15 cellular contexts compared by ENCODE assay signal in genomic region chr6:25960689-25961088, GRCh38. TPM values are rescaled to one million over a fixed set of nuclear protein-coding genes. Genes with fewer than 3 reads are reported as not detected.
DNase-seq lines count a peak whose midpoint lies in the region; ATAC-seq and TF ChIP-seq lines count a peak whose summit lies in the region.
"Had no signal": no experiment of that assay in that cellular context is flagged by ENCODE, and none has a peak within 500 bp of the region (broad histone marks: within the 10 kb centered on the region; RNA-seq: fewer than 3 reads in every experiment).

No MANE protein-coding gene starts in this region.

- H3K4me1 ChIP-seq in CD4-positive, alpha-beta memory T cell (ENCODE audit: insufficient read depth, low read length) = peaks cover 66% of the 10 kb centered on the region

- H3K9me3 ChIP-seq in CD4-positive, alpha-beta memory T cell (ENCODE audit: control insufficient read depth in 1 of 2, low read length in 2 of 2) = no peaks in the 10 kb centered on the region
- H3K9me3 ChIP-seq in T-helper 17 cell (ENCODE audit: control insufficient read depth, low read length, poor library complexity, severe bottlenecking) = no peaks in the 10 kb centered on the region
- H3K9me3 ChIP-seq: MG63, Peyer's patch had no signal

- peak in 1 of 5 donors; percentile 47 for DNase-seq in CD4-positive, alpha-beta memory T cell
- DNase-seq in T-helper 17 cell (no peak), CD14-positive monocyte (ENCODE audit: low spot score) (no peak), HT-29 (ENCODE audit: low spot score) (no peak), NCI-H510A treated with DMSO at 0.1 percent for 48 hours (lab: John Stamatoyannopoulos, UW) (no peak)
- peak; percentile 42 to 45 for DNase-seq in stimulated activated CD4-positive, alpha-beta T cell treated with anti-CD3 and anti-CD28 coated beads, Interleukin-15, amount 100 ng/mL, for 48 hours (ENCODE audit: low read depth in 2 of 2)
- DNase-seq: AML-193, GOT3, hypothalamus, MG63, Peyer's patch had no signal

- intact Hi-C loops in CD4-positive, alpha-beta memory T cell (cut with micrococcal nuclease) = loop anchor here (5.0 kb wide), 1 partner anchor 1172 kb away; a partner anchor contains a TSS
- intact Hi-C loops in CD14-positive monocyte (cut with micrococcal nuclease) = loop anchor here in 1 of 2 donors (10.0 kb wide), 1 partner anchor 64 kb away; a partner anchor contains a TSS

- H3K27ac Mint-ChIP-seq in CD4-positive, alpha-beta memory T cell = peak overlapping the region; percentile 92 to 100 (median 99)
- H3K27ac Mint-ChIP-seq in T-helper 17 cell (peak overlapping the region; percentile 98), CD14-positive monocyte (no peak overlapping the region)
- peak overlapping the region; percentile 98 for H3K27ac Mint-ChIP-seq in activated naive CD8-positive, alpha-beta T cell

- no peaks in the 10 kb centered on the region for H3K36me3 ChIP-seq in CD4-positive, alpha-beta memory T cell (ENCODE audit: insufficient read depth, low read length)

- H3K27ac ChIP-seq in CD4-positive, alpha-beta memory T cell (ENCODE audit: low read depth, low read length) = peak overlapping the region; percentile 92

- ATAC-seq in T-helper 17 cell (no peak), HG03280 (IDR thresholded peaks at IDR 0.05; ENCODE audit: unreplicated experiment) (no peak)

- TF ChIP-seq CTCF in CD14-positive monocyte (IDR thresholded peaks at IDR 0.05) = no peak

- POLR2A ChIA-PET in CD4-positive, alpha-beta memory T cell (lab: Charles Lee; ENCODE audit: partially characterized antibody) = interaction anchor here (0.8 to 3.8 kb wide), 9 partner anchors 12 to 162 kb away, joined by 3 to 27 read pairs (median 5); a partner anchor contains a TSS

- H3K36me3 Mint-ChIP-seq in CD4-positive, alpha-beta memory T cell = peaks cover 10 to 12% of the 10 kb centered on the region in 2 donors
- H3K36me3 Mint-ChIP-seq in T-helper 17 cell (ENCODE audit: low read depth) = peaks cover 7% of the 10 kb centered on the region
- H3K36me3 Mint-ChIP-seq in activated naive CD8-positive, alpha-beta T cell = peaks cover 4% of the 10 kb centered on the region
- peaks cover 12 to 14% of the 10 kb centered on the region in 2 donors for H3K36me3 Mint-ChIP-seq in CD14-positive monocyte

- no peaks in the 10 kb centered on the region for H3K27me3 Mint-ChIP-seq in CD4-positive, alpha-beta memory T cell
- H3K27me3 Mint-ChIP-seq in T-helper 17 cell (no peaks in the 10 kb centered on the region), CD14-positive monocyte (ENCODE audit: low read depth in 3 of 3) (peaks cover 1 to 4% (median 2%) of the 10 kb centered on the region in 3 donors)
- H3K27me3 Mint-ChIP-seq in activated naive CD8-positive, alpha-beta T cell = no peaks in the 10 kb centered on the region

- CTCF ChIA-PET in CD4-positive, alpha-beta memory T cell (lab: Charles Lee; ENCODE audit: partially characterized antibody) = interaction anchor here (1.3 to 7.2 kb wide), 2 partner anchors 32 to 172 kb away, joined by 3 to 43 read pairs; no protein-coding TSS in a partner anchor

- H3K4me3 Mint-ChIP-seq in CD4-positive, alpha-beta memory T cell = peak overlapping the region in 6 of 8 donors; percentile 17 to 98 (median 80)
- H3K4me3 Mint-ChIP-seq in T-helper 17 cell (peak overlapping the region; percentile 87), CD14-positive monocyte (no peak overlapping the region)
- peak overlapping the region; percentile 2 for H3K4me3 Mint-ChIP-seq in activated naive CD8-positive, alpha-beta T cell

- H3K4me3 ChIP-seq in CD4-positive, alpha-beta memory T cell (ENCODE audit: low read length in 2 of 2) = no peak overlapping the region
- H3K4me3 ChIP-seq: MG63, Peyer's patch had no signal

- no peaks in the 10 kb centered on the region for H3K27me3 ChIP-seq in CD4-positive, alpha-beta memory T cell (ENCODE audit: insufficient read depth, low read length)
- H3K27me3 ChIP-seq: MG63, Peyer's patch had no signal

- no peaks in the 10 kb centered on the region for H3K9me3 Mint-ChIP-seq in CD4-positive, alpha-beta memory T cell
- peaks cover 5% of the 10 kb centered on the region for H3K9me3 Mint-ChIP-seq in activated naive CD8-positive, alpha-beta T cell (ENCODE audit: low read depth)
- H3K9me3 Mint-ChIP-seq in CD14-positive monocyte = peaks cover 0 to 3% (median 0%) of the 10 kb centered on the region in 7 donors

- peaks cover 51 to 84% (median 69%) of the 10 kb centered on the region in 4 donors for H3K4me1 Mint-ChIP-seq in CD4-positive, alpha-beta memory T cell
- H3K4me1 Mint-ChIP-seq in T-helper 17 cell = peaks cover 65% of the 10 kb centered on the region
- peaks cover 70% of the 10 kb centered on the region for H3K4me1 Mint-ChIP-seq in activated naive CD8-positive, alpha-beta T cell (ENCODE audit: low read depth)
- peaks cover 44% of the 10 kb centered on the region for H3K4me1 Mint-ChIP-seq in CD14-positive monocyte

RNA-seq across cellular contexts. Expression of gene TRIM38, which starts 1.9 kb away (rescaled TPM):
- 10 to 100 TPM; 37.7 TPM for total RNA-seq in CD4-positive, alpha-beta memory T cell
- 10 to 100 TPM in 1 of 2 donors, 1 to 10 TPM in 1; 4.5 to 10.0 TPM for polyA plus RNA-seq in CD4-positive, alpha-beta memory T cell
- total RNA-seq in T-helper 17 cell = 10 to 100 TPM; 17.5 to 19.9 TPM
- polyA plus RNA-seq in CD14-positive monocyte = 1 to 10 TPM; 4.1 to 8.0 TPM
- total RNA-seq in HT-29 (2014; rRNA removed; shearing (Covaris generic)) = 2.5 and 4.0 TPM in 2 replicates

RNA-seq across cellular contexts. Expression of gene SLC17A2, which starts 30.2 kb away (rescaled TPM):
- not detected for total RNA-seq in CD4-positive, alpha-beta memory T cell
- not detected for polyA plus RNA-seq in CD4-positive, alpha-beta memory T cell
- not detected for total RNA-seq in T-helper 17 cell
- not detected for polyA plus RNA-seq in CD14-positive monocyte
- total RNA-seq in HT-29 (2014; rRNA removed; shearing (Covaris generic)) = not detected in 2 replicates
- total RNA-seq: cardiac septum, epithelial cell of proximal tubule, Peyer's patch had no signal

Comparison
In these comparisons a context has a peak if more than half of its experiments do, and no peak if none do; other contexts are left out.
1. DNase-seq: peak in stimulated activated CD4-positive, alpha-beta T cell treated with anti-CD3 and anti-CD28 coated beads, Interleukin-15, amount 100 ng/mL, for 48 hours (2 of 2); none in T-helper 17 cell (0 of 3), CD14-positive monocyte (single experiment), HT-29 (single experiment) and NCI-H510A treated with DMSO at 0.1 percent for 48 hours (single experiment).
2. H3K27ac Mint-ChIP-seq: peak in CD4-positive, alpha-beta memory T cell (7 of 7), T-helper 17 cell (single experiment) and activated naive CD8-positive, alpha-beta T cell (single experiment); none in CD14-positive monocyte (0 of 7).
3. H3K4me3 Mint-ChIP-seq: peak in CD4-positive, alpha-beta memory T cell (6 of 8), T-helper 17 cell (single experiment) and activated naive CD8-positive, alpha-beta T cell (single experiment); none in CD14-positive monocyte (0 of 2).